In the genomic region with DNA sequence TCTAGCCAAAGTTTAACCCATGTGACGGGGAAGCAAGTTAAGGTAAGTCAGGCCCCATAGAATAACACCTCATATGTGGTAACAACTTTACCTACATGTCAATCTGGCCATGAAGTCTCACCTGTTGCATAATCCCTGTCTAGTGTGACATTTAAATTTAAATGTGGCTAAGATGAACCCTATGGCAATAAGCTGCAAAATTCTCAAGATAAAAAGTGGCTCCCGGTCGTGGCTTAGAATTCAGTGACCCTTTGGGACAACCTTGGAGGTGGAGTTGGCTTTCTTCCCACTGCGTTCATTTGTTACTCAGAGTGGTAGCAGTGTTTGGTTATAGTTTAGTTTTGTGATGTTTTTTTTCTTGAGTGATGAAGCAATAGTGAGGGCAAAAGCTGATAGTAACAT, we compare ENCODE assay signal across 2 cellular contexts.
TF ChIP-seq lines count a peak whose summit lies in the region.

No MANE protein-coding gene starts in this region.

TF ChIP-seq in liver, 16 proteins besides CTCF, POLR2A, EP300 and RAD21 (continued from another document):
- TF ChIP-seq, protein P1, sequence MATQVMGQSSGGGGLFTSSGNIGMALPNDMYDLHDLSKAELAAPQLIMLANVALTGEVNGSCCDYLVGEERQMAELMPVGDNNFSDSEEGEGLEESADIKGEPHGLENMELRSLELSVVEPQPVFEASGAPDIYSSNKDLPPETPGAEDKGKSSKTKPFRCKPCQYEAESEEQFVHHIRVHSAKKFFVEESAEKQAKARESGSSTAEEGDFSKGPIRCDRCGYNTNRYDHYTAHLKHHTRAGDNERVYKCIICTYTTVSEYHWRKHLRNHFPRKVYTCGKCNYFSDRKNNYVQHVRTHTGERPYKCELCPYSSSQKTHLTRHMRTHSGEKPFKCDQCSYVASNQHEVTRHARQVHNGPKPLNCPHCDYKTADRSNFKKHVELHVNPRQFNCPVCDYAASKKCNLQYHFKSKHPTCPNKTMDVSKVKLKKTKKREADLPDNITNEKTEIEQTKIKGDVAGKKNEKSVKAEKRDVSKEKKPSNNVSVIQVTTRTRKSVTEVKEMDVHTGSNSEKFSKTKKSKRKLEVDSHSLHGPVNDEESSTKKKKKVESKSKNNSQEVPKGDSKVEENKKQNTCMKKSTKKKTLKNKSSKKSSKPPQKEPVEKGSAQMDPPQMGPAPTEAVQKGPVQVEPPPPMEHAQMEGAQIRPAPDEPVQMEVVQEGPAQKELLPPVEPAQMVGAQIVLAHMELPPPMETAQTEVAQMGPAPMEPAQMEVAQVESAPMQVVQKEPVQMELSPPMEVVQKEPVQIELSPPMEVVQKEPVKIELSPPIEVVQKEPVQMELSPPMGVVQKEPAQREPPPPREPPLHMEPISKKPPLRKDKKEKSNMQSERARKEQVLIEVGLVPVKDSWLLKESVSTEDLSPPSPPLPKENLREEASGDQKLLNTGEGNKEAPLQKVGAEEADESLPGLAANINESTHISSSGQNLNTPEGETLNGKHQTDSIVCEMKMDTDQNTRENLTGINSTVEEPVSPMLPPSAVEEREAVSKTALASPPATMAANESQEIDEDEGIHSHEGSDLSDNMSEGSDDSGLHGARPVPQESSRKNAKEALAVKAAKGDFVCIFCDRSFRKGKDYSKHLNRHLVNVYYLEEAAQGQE (IDR thresholded peaks at IDR 0.05) = no peak
- TF ChIP-seq, protein P2, sequence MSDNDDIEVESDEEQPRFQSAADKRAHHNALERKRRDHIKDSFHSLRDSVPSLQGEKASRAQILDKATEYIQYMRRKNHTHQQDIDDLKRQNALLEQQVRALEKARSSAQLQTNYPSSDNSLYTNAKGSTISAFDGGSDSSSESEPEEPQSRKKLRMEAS (IDR thresholded peaks at IDR 0.05) = no peak

TF ChIP-seq in HepG2, 621 proteins besides CTCF, POLR2A, EP300 and RAD21 (continued from another document):
- TF ChIP-seq NAIF1 (CRISPR knock-in tag; IDR thresholded peaks at IDR 0.05; ENCODE audit: borderline replicate concordance) (no peak), HMG20B (CRISPR knock-in tag; conservative IDR thresholded peaks at IDR 0.05) (no peak), HDAC1 (CRISPR knock-in tag; IDR thresholded peaks at IDR 0.05) (no peak), ZNF737 (CRISPR knock-in tag; IDR thresholded peaks at IDR 0.05; ENCODE audit: borderline replicate concordance) (no peak), KLF11 (CRISPR knock-in tag; IDR thresholded peaks at IDR 0.05) (no peak), SNAI1 (CRISPR knock-in tag; IDR thresholded peaks at IDR 0.05; ENCODE audit: borderline replicate concordance) (no peak)
- TF ChIP-seq, protein P3, sequence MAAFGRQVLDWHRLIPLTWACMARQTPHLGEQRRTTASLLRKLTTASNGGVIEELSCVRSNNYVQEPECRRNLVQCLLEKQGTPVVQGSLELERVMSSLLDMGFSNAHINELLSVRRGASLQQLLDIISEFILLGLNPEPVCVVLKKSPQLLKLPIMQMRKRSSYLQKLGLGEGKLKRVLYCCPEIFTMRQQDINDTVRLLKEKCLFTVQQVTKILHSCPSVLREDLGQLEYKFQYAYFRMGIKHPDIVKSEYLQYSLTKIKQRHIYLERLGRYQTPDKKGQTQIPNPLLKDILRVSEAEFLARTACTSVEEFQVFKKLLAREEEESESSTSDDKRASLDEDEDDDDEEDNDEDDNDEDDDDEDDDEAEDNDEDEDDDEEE (CRISPR knock-in tag; IDR thresholded peaks at IDR 0.05) = no peak
